Comparison of ENCODE assay signal across 8 cellular contexts in the genomic region with DNA sequence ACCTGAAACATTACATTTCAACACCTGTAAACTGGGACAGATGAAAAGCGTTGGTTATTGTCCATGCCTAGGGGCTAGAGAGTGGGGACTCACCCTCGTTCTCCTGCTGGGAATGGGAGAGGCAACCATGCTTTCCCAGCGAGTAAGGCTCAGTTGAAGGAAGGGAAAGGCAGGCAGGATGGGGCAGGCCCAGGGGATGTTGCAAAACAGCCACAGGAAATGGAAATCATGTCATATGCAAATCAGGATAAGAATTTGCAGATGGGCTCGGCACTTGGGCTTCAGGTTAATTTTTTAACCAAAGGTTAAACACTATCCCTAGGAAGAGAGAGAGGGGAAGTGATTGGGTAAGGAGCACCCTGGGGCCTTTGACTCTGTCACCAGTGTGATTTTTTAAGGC. TPM values are rescaled to one million over a fixed set of nuclear protein-coding genes. Genes with fewer than 3 reads are reported as not detected.
DNase-seq lines count a peak whose midpoint lies in the region; ATAC-seq and TF ChIP-seq lines count a peak whose summit lies in the region.

No MANE protein-coding gene starts in this region.

- TF ChIP-seq CTCF in fibroblast of villous mesenchyme (IDR thresholded peaks at IDR 0.05; ENCODE audit: insufficient read depth, low read depth, low read length) (no peak), omental fat pad (IDR thresholded peaks at IDR 0.05) (no peak)

- no peaks in the 10 kb centered on the region for H3K9me2 ChIP-seq in Karpas-422 (replicated peaks; ENCODE audit: insufficient read depth, low read length)

- no peaks in the 10 kb centered on the region for H3K27me3 ChIP-seq in Karpas-422 (ENCODE audit: low read length)

- peaks cover 19% of the 10 kb centered on the region for H3K4me1 ChIP-seq in Karpas-422 (ENCODE audit: low read length)

- DNase-seq in Caki2 (ENCODE audit: low read depth) (peak; percentile 19), Karpas-422 (peak; percentile 73), fibroblast of villous mesenchyme (ENCODE audit: low read depth) (peak; percentile 8), NCI-H748 treated with DMSO at 0.1 percent for 48 hours (lab: John Stamatoyannopoulos, UW) (no peak), amniotic stem cell (lab: John Stamatoyannopoulos, UW) (no peak), omental fat pad (ENCODE audit: low spot score) (no peak)

- no peak overlapping the region for H2AFZ ChIP-seq in Karpas-422 (ENCODE audit: low read length)

- no peaks in the 10 kb centered on the region for H3K36me3 ChIP-seq in Karpas-422 (ENCODE audit: insufficient read depth, low read length)

- no peak overlapping the region for H3K27ac ChIP-seq in Karpas-422 (ENCODE audit: low read length)

- H3K9ac ChIP-seq in Karpas-422 (ENCODE audit: low read length): no peak overlapping the region

- no peaks in the 10 kb centered on the region for H3K79me2 ChIP-seq in Karpas-422 (ENCODE audit: low read length)

- H4K20me1 ChIP-seq in Karpas-422 (ENCODE audit: insufficient read depth, low read depth, low read length): no peaks in the 10 kb centered on the region

- in situ Hi-C loops in Caki2 (cut with HindIII; ENCODE audit: low pct_unique_long_range_greater_than_20kb, low sequenced_read_pairs): no loop called here

- no peaks in the 10 kb centered on the region for H3K9me3 ChIP-seq in Karpas-422 (ENCODE audit: low read length)

- H3K4me2 ChIP-seq in Karpas-422 (ENCODE audit: low read depth, low read length, poor library complexity, severe bottlenecking): peak overlapping the region; percentile 67

- ATAC-seq in GM19438 (IDR thresholded peaks at IDR 0.05; ENCODE audit: low read depth, unreplicated experiment): peak; percentile 79
- ATAC-seq in GM19328 (IDR thresholded peaks at IDR 0.05; ENCODE audit: unreplicated experiment): no peak
- no peak for ATAC-seq in omental fat pad (ENCODE audit: low FRiP score)

- H3K4me3 ChIP-seq in Karpas-422 (ENCODE audit: low read length) (peak overlapping the region; percentile 22; the same call in 1 of the 2 replicates), fibroblast of villous mesenchyme (ENCODE audit: low read depth, low read length) (no peak overlapping the region)

RNA-seq across cellular contexts. Expression of a gene that starts 14.5 kb away (rescaled TPM):
- total RNA-seq in Caki2 (2014; rRNA removed; shearing (Covaris generic); ENCODE audit: low replicate concordance): not detected in 2 replicates
- total RNA-seq in Karpas-422 (2014; rRNA removed; shearing (Covaris generic); ENCODE audit: low replicate concordance): not detected in 2 replicates
- total RNA-seq in fibroblast of villous mesenchyme (not detected in 2 replicates), omental fat pad (under 1 TPM in 1 of 4 donors, not detected in 3; 0.12 TPM)

RNA-seq across cellular contexts. Expression of a gene that starts 59.0 kb away (rescaled TPM):
- total RNA-seq in Caki2 (2014; rRNA removed; shearing (Covaris generic); ENCODE audit: low replicate concordance): not detected in 2 replicates
- total RNA-seq in Karpas-422 (2014; rRNA removed; shearing (Covaris generic); ENCODE audit: low replicate concordance): not detected in 2 replicates
- not detected in 2 replicates for total RNA-seq in fibroblast of villous mesenchyme
- under 1 TPM in 1 of 4 donors, not detected in 3; 0.09 TPM for total RNA-seq in omental fat pad

Comparison
In these comparisons a context has a peak if more than half of its experiments do, and no peak if none do; other contexts are left out.
1. DNase-seq: peak in Caki2 (single experiment), Karpas-422 (single experiment) and fibroblast of villous mesenchyme (single experiment); none in NCI-H748 treated with DMSO at 0.1 percent for 48 hours (single experiment), amniotic stem cell (single experiment) and omental fat pad (single experiment).